8 cellular contexts compared by ENCODE assay signal in the genomic region with DNA sequence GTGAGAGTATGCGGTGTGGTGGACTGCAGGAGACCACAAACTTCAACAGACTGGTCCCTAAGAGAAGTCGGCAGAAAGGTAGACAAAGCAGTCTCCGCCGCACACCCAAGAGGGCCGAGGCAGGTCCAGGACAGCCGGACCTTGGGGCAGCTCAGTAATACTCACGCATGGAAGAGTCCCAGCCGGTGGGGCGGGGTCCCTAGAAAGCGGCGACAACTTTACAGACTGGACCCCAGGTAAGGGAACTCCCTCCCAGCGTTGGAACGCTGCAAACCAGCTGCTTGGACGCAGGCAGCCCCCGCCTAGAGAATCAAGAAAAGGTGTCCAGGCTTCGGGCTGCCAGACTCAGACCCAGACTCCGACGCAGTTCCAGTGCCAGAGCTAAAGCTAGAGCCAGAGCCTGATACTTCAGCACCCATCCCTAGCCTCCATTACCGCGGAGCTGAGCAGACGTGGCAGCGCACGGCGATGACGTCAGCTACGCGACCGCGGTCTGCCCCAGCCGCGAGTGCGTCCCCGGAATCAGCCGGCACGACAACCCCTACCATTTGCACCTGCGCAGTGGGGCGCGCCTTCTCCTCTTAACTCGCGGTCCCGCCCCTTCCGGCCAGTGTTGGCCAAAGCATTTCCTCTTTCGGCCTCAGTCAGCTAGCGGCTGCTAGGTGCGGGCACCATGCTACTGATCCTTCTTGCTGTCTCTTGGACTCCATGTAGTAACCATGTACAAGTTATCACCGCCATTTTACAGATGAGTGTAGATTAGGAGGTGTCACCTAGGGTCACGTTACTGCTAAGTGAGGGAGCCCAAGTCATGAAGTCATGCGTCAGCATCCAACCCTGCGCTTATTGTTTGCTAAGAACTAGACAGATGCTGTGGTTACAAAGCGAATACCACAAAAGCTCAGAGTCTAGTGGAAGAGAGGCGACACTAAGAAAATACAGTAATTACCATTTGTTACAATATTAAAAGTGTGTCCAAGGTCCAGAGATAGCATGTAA.
DNase-seq lines count a peak whose midpoint lies in the region; ATAC-seq and TF ChIP-seq lines count a peak whose summit lies in the region.

A gene with protein sequence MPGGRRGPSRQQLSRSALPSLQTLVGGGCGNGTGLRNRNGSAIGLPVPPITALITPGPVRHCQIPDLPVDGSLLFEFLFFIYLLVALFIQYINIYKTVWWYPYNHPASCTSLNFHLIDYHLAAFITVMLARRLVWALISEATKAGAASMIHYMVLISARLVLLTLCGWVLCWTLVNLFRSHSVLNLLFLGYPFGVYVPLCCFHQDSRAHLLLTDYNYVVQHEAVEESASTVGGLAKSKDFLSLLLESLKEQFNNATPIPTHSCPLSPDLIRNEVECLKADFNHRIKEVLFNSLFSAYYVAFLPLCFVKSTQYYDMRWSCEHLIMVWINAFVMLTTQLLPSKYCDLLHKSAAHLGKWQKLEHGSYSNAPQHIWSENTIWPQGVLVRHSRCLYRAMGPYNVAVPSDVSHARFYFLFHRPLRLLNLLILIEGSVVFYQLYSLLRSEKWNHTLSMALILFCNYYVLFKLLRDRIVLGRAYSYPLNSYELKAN (minus strand): TSS at position 445 of the 999 bp plus-strand sequence. CDS start 1,541 bp downstream, outside the sequence.

- DNase-seq in AG09319 (ENCODE audit: extremely low read depth, low read depth) (peak; percentile 96), NCI-H446 treated with DMSO at 0.1 percent for 48 hours (lab: John Stamatoyannopoulos, UW) (peak; percentile 97), cerebellar cortex (ENCODE audit: low spot score) (peak; percentile 99), iris pigment epithelial cell (ENCODE audit: low read depth) (peak; percentile 98)
- DNase-seq in stimulated activated CD4-positive, alpha-beta T cell treated with anti-CD3 and anti-CD28 coated beads, Interleukin-12 subunit alpha, Interleukin-12 subunit beta, amount 100 ng/mL, for 24 hours (ENCODE audit: low read depth in 2 of 2), result peak; percentile 98 to 99

- TF ChIP-seq CTCF in AG09319 (IDR thresholded peaks at IDR 0.05; ENCODE audit: low read depth, low read length), result no peak

- ATAC-seq in GM19035 (IDR thresholded peaks at IDR 0.05; ENCODE audit: unreplicated experiment), result peak; percentile 91
- ATAC-seq in HG03354 (IDR thresholded peaks at IDR 0.05; ENCODE audit: poor library complexity, severe bottlenecking, unreplicated experiment), result peak; percentile 94
- ATAC-seq in activated CD4-positive, CD25-positive, alpha-beta regulatory T cell treated with anti-CD3 and anti-CD28 coated beads, Interleukin-2, amount 50 U/mL, for 24 hours, result peak; percentile 89 to 91

Comparison
In these comparisons a context has a peak if more than half of its experiments do, and no peak if none do; other contexts are left out.
1. Peak in every context shown above with its lines: DNase-seq and ATAC-seq.